Comparison of ENCODE assay signal across 27 cellular contexts in the genomic region with DNA sequence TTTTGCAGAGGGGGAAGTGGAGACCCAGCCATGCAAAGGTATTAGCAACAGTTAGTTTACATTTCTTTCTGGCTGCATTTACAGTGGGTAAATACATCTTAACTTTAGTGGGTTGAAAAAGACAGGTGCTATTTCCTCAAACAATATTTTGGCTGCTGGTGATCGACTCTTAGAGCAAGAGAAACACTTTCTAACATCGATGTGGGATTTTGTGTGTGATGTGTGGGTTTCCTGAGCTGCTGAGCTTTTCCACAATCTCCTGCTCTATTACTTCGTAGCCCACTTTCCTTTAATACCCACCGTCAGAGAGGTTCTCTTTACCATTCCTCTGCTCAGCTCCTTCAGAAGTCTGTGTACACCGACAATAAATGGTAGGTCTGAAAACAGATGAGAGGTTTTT.
DNase-seq lines count a peak whose midpoint lies in the region; ATAC-seq and TF ChIP-seq lines count a peak whose summit lies in the region.
"Had no signal": no experiment of that assay in that cellular context is flagged by ENCODE, and none has a peak within 500 bp of the region (broad histone marks: within the 10 kb centered on the region; RNA-seq: fewer than 3 reads in every experiment).

No MANE protein-coding gene starts in this region.

- no peaks in the 10 kb centered on the region for H3K79me2 ChIP-seq in OCI-LY7 (ENCODE audit: insufficient read depth, low read depth, low read length)

- H3K4me3 ChIP-seq in OCI-LY7 (ENCODE audit: low read depth, low read length, poor library complexity, severe bottlenecking): no peak overlapping the region
- no peak overlapping the region for H3K4me3 ChIP-seq in coronary artery
- H3K4me3 ChIP-seq: A549, K562, left ventricle myocardium inferior, tibial nerve had no signal

- no peaks in the 10 kb centered on the region for H3K36me3 ChIP-seq in OCI-LY7 (ENCODE audit: insufficient read depth, low read length)
- H3K36me3 ChIP-seq: left ventricle myocardium inferior, tibial nerve had no signal

- no peak overlapping the region for H2AFZ ChIP-seq in OCI-LY7 (ENCODE audit: low read length)

- H3K9me3 Mint-ChIP-seq in activated T-cell treated with anti-CD3 and anti-CD28 coated beads, Interleukin-2, amount 50 U/mL, for 4 hours: no peaks in the 10 kb centered on the region
- no peaks in the 10 kb centered on the region for H3K9me3 Mint-ChIP-seq in CD4-positive, alpha-beta T cell
- no peaks in the 10 kb centered on the region for H3K9me3 Mint-ChIP-seq in memory B cell
- H3K9me3 Mint-ChIP-seq: activated T-helper 1 cell treated with anti-CD3 and anti-CD28 coated beads, Interleukin-12 subunit alpha, Interleukin-12 subunit beta, Interleukin-2, Interleukin-4 antibody, amounts not matched to agents 30 ng/mL and 10 ng/mL and 1 ng/mL, durations not matched to agents 14 hours and 24 hours and 36 hours; brain; H9; nephron had no signal

- POLR2A ChIA-PET in CD4-positive, alpha-beta T cell (lab: Charles Lee): interaction anchor here (0.6 to 1.4 kb wide), 12 partner anchors 14 to 948 kb away, joined by 3 to 6 read pairs (median 4); partner anchors contain the start of gene LYRM4
- POLR2A ChIA-PET in OCI-LY7 (lab: Charles Lee): interaction anchor here (0.7 to 1.6 kb wide), 2 partner anchors 8 to 25 kb away, joined by 3 read pairs; no protein-coding TSS in a partner anchor

- peak overlapping the region; percentile 45 for H3K4me3 Mint-ChIP-seq in activated T-cell treated with anti-CD3 and anti-CD28 coated beads, Interleukin-2, amount 50 U/mL, for 4 hours
- peak overlapping the region; percentile 68 for H3K4me3 Mint-ChIP-seq in CD4-positive, alpha-beta T cell
- H3K4me3 Mint-ChIP-seq in memory B cell: no peak overlapping the region
- H3K4me3 Mint-ChIP-seq: activated T-helper 1 cell treated with anti-CD3 and anti-CD28 coated beads, Interleukin-12 subunit alpha, Interleukin-12 subunit beta, Interleukin-2, Interleukin-4 antibody, amounts not matched to agents 30 ng/mL and 10 ng/mL and 1 ng/mL, durations not matched to agents 14 hours and 24 hours and 36 hours; brain; H9; mesothelial cell of epicardium; nephron; T-helper 1 cell treated with Interleukin-12 subunit alpha and Interleukin-12 subunit beta and Interleukin-4 antibody, amounts not matched to agents 30 μg/mL and 1 μg/mL, for 36 hours had no signal

- no peaks in the 10 kb centered on the region for H3K9me3 ChIP-seq in CD4-positive, alpha-beta T cell (ENCODE audit: control insufficient read depth, low read length)
- no peaks in the 10 kb centered on the region for H3K9me3 ChIP-seq in OCI-LY7 (ENCODE audit: low read length)
- H3K9me3 ChIP-seq: A549, left ventricle myocardium inferior, tibial nerve had no signal

- no peak for TF ChIP-seq CTCF in CD4-positive, alpha-beta T cell (IDR thresholded peaks at IDR 0.05)
- TF ChIP-seq CTCF in OCI-LY7 (conservative IDR thresholded peaks at IDR 0.05; ENCODE audit: low read length) (no peak), coronary artery (IDR thresholded peaks at IDR 0.05) (no peak)

- H4K20me1 ChIP-seq in OCI-LY7 (ENCODE audit: insufficient read depth, low read length): no peaks in the 10 kb centered on the region

- no peak for DNase-seq in activated T-cell treated with anti-CD3 and anti-CD28 coated beads, Interleukin-2, amount 50 U/mL, for 4 hours
- no peak for DNase-seq in activated T-cell treated with anti-CD3 and anti-CD28 coated beads, Interleukin-2, amount 50 U/mL, for 1 hour
- DNase-seq in CD4-positive, alpha-beta T cell: no peak
- DNase-seq in OCI-LY7 (ENCODE audit: low spot score): peak; percentile 19
- DNase-seq in memory B cell (ENCODE audit: low spot score in 2 of 2): no peak
- DNase-seq in effector CD8-positive, alpha-beta T cell (lab: John Stamatoyannopoulos, UW): no peak
- DNase-seq in NCI-H748 treated with DMSO at 0.1 percent for 48 hours (lab: John Stamatoyannopoulos, UW): no peak
- no peak for DNase-seq in coronary artery (ENCODE audit: low spot score)
- DNase-seq: activated CD4-positive, CD25-positive, alpha-beta regulatory T cell treated with anti-CD3 and anti-CD28 coated beads, Interleukin-2, amount 50 U/mL, for 72 hours; AML-193; Calu3; H9; islet precursor cell; left ventricle myocardium inferior; NCI-H1417; NCI-H446; NCI-H82; OCI-M1; stimulated activated naive CD4-positive, alpha-beta T cell treated with Interleukin-2 at 50 U/mL for 16 hours had no signal

- H3K36me3 Mint-ChIP-seq in activated T-cell treated with anti-CD3 and anti-CD28 coated beads, Interleukin-2, amount 50 U/mL, for 4 hours (ENCODE audit: insufficient read depth): peaks cover 5% of the 10 kb centered on the region
- no peaks in the 10 kb centered on the region for H3K36me3 Mint-ChIP-seq in CD4-positive, alpha-beta T cell (ENCODE audit: low read depth)
- no peaks in the 10 kb centered on the region for H3K36me3 Mint-ChIP-seq in memory B cell
- H3K36me3 Mint-ChIP-seq: brain, mesothelial cell of epicardium had no signal

- intact Hi-C loops in CD4-positive, alpha-beta T cell (cut with DNase I, micrococcal nuclease): loop anchor here in 1 of 2 experiments (5.0 to 10.0 kb wide), 2 partner anchors 40 to 57 kb away; no protein-coding TSS in a partner anchor
- intact Hi-C loops in OCI-LY7 (cut with micrococcal nuclease; ENCODE audit: unreplicated experiment): no loop called here

- H3K9me2 ChIP-seq in OCI-LY7 (ENCODE audit: insufficient read depth, low read length): no peaks in the 10 kb centered on the region

- peak overlapping the region; percentile 89 for H3K27ac Mint-ChIP-seq in CD4-positive, alpha-beta T cell
- H3K27ac Mint-ChIP-seq in memory B cell: peak overlapping the region; percentile 68
- H3K27ac Mint-ChIP-seq: activated T-helper 1 cell treated with anti-CD3 and anti-CD28 coated beads, Interleukin-12 subunit alpha, Interleukin-12 subunit beta, Interleukin-2, Interleukin-4 antibody, amounts not matched to agents 30 ng/mL and 10 ng/mL and 1 ng/mL, durations not matched to agents 14 hours and 24 hours and 36 hours; brain; H9; mesothelial cell of epicardium; nephron; T-helper 1 cell treated with Interleukin-12 subunit alpha and Interleukin-12 subunit beta and Interleukin-4 antibody, amounts not matched to agents 30 μg/mL and 1 μg/mL, for 36 hours had no signal

- no peaks in the 10 kb centered on the region for H3K27me3 ChIP-seq in CD4-positive, alpha-beta T cell (ENCODE audit: control insufficient read depth, insufficient read depth, low read length)
- H3K27me3 ChIP-seq: tibial nerve had no signal

- H3K4me2 ChIP-seq in OCI-LY7 (ENCODE audit: low read length): peak overlapping the region; percentile 3; the same call in 1 of the 2 replicates
- H3K4me2 ChIP-seq: A549 had no signal

- H3K4me1 ChIP-seq in OCI-LY7 (ENCODE audit: insufficient read depth, low read length, poor library complexity, severe bottlenecking): peaks cover 20% of the 10 kb centered on the region
- H3K4me1 ChIP-seq: A549 had no signal

- H3K4me1 Mint-ChIP-seq in activated T-cell treated with anti-CD3 and anti-CD28 coated beads, Interleukin-2, amount 50 U/mL, for 4 hours (ENCODE audit: low read depth): peaks cover 78% of the 10 kb centered on the region
- peaks cover 90% of the 10 kb centered on the region for H3K4me1 Mint-ChIP-seq in CD4-positive, alpha-beta T cell (ENCODE audit: low read depth)
- peaks cover 23% of the 10 kb centered on the region for H3K4me1 Mint-ChIP-seq in memory B cell

- no peaks in the 10 kb centered on the region for H3K27me3 Mint-ChIP-seq in activated T-cell treated with anti-CD3 and anti-CD28 coated beads, Interleukin-2, amount 50 U/mL, for 4 hours (ENCODE audit: low read depth)
- H3K27me3 Mint-ChIP-seq in CD4-positive, alpha-beta T cell: no peaks in the 10 kb centered on the region
- no peaks in the 10 kb centered on the region for H3K27me3 Mint-ChIP-seq in memory B cell
- H3K27me3 Mint-ChIP-seq: brain had no signal

- ATAC-seq in activated T-cell treated with anti-CD3 and anti-CD28 coated beads, Interleukin-2, amount 50 U/mL, for 4 hours: no peak
- ATAC-seq in CD4-positive, alpha-beta T cell (ENCODE audit: poor library complexity): peak; percentile 45
- ATAC-seq in memory B cell (ENCODE audit: low read depth): no peak
- ATAC-seq: A549, K562 had no signal

- H3K27ac ChIP-seq in CD4-positive, alpha-beta T cell (ENCODE audit: low read depth, low read length): no peak overlapping the region
- H3K27ac ChIP-seq in OCI-LY7 (ENCODE audit: low read depth, low read length, poor library complexity, severe bottlenecking): no peak overlapping the region
- no peak overlapping the region for H3K27ac ChIP-seq in coronary artery
- H3K27ac ChIP-seq: A549, left ventricle myocardium inferior, tibial nerve had no signal

- BruUV-seq in OCI-LY7 (replicated peaks; lab: Mats Ljungman, UMichigan): no TSS peak

- CTCF ChIA-PET in CD4-positive, alpha-beta T cell (lab: Charles Lee): no interaction called here
- CTCF ChIA-PET in OCI-LY7 (lab: Charles Lee; ENCODE audit: unreplicated experiment): no interaction called here
